10 cellular contexts compared by ENCODE assay signal in genomic region chr14:94175403-94176146, GRCh38. TPM values are rescaled to one million over a fixed set of nuclear protein-coding genes. Genes with fewer than 3 reads are reported as not detected.
A peak's percentile ranks its signal among the peaks of the same experiment; 100 is the strongest.
DNase-seq lines count a peak whose midpoint lies in the region; ATAC-seq, FAIRE-seq and TF ChIP-seq lines count a peak whose summit lies in the region.
"Had no signal": no experiment of that assay in that cellular context is flagged by ENCODE, and none has a peak within 500 bp of the region (broad histone marks: within the 10 kb centered on the region; RNA-seq: fewer than 3 reads in every experiment).

No MANE protein-coding gene starts in this region.

- H3K27me3 Mint-ChIP-seq in activated naive CD4-positive, alpha-beta T cell treated with anti-CD3 and anti-CD28 coated beads, Interleukin-2, amount 10 ng/mL, durations not matched to agents 7 days and 5 days: peaks cover 38% of the 10 kb centered on the region
- peaks cover 42% of the 10 kb centered on the region for H3K27me3 Mint-ChIP-seq in activated naive CD8-positive, alpha-beta T cell treated with anti-CD3 and anti-CD28 coated beads, Interleukin-2, amount 50 U/mL, for 24 hours

- peak overlapping the region; percentile 6 for H3K27ac Mint-ChIP-seq in activated naive CD4-positive, alpha-beta T cell treated with anti-CD3 and anti-CD28 coated beads, Interleukin-2, amount 10 ng/mL, durations not matched to agents 7 days and 5 days
- peak overlapping the region; percentile 19 for H3K27ac Mint-ChIP-seq in activated naive CD8-positive, alpha-beta T cell treated with anti-CD3 and anti-CD28 coated beads, Interleukin-2, amount 50 U/mL, for 24 hours

- TF ChIP-seq POLR2A in HepG2 (IDR thresholded peaks at IDR 0.05; ENCODE audit: insufficient read depth in 1 of 2, low read depth in 2 of 2, low read length in 2 of 2) (no peak), upper lobe of left lung (IDR thresholded peaks at IDR 0.05) (no peak)

- CTCF ChIA-PET in activated naive CD4-positive, alpha-beta T cell treated with anti-CD3 and anti-CD28 coated beads, Interleukin-2, amount 10 ng/mL, durations not matched to agents 7 days and 5 days (lab: Charles Lee): interaction anchor here (0.6 to 2.1 kb wide), 6 partner anchors 14 to 519 kb away, joined by 3 to 12 read pairs (median 6); partner anchors contain the start of gene IFI27L2
- CTCF ChIA-PET in HepG2 (lab: Yijun Ruan, JAX; ENCODE audit: low intra/inter-chr PET ratio, low total read pairs): no interaction called here

- in situ Hi-C loops in HepG2 (cut with HindIII; ENCODE audit: extremely low pct_ligation_motif_present, low pct_unique_long_range_greater_than_20kb): no loop called here

- H3K27me3 ChIP-seq in HepG2 (ENCODE audit: control insufficient read depth in 1 of 2, insufficient read depth in 2 of 2, low read length in 2 of 2) (peaks cover 0 to 7% of the 10 kb centered on the region in 2 experiments; a peak in 3 of 5 replicates), upper lobe of left lung (peaks cover 0 to 14% (median 9%) of the 10 kb centered on the region in 4 donors)

- intact Hi-C loops in HepG2 (cut with micrococcal nuclease; ENCODE audit: unreplicated experiment): no loop called here

- H3K36me3 ChIP-seq in HepG2 (replicated peaks in 1 of 2; ENCODE audit: control insufficient read depth in 1 of 2, insufficient read depth in 2 of 2, low read length in 2 of 2): no peaks in the 10 kb centered on the region
- no peaks in the 10 kb centered on the region for H3K36me3 ChIP-seq in upper lobe of left lung

- peak; percentile 48 for FAIRE-seq in HepG2 (lab: Jason Lieb, UNC)
- FAIRE-seq: H54 had no signal

- peak overlapping the region; percentile 80 to 86 (median 84) for H3K4me3 ChIP-seq in HepG2 (replicated peaks in 1 of 3; ENCODE audit: insufficient read depth in 1 of 3, low read depth in 2 of 3, low read length in 3 of 3)
- peak overlapping the region; percentile 28 to 86 (median 73) for H3K4me3 ChIP-seq in upper lobe of left lung

- H4K20me1 ChIP-seq in HepG2 (ENCODE audit: insufficient read depth, low read length): no peaks in the 10 kb centered on the region

- H3K79me2 ChIP-seq in HepG2 (ENCODE audit: insufficient read depth, low read length): peaks cover 11% of the 10 kb centered on the region

- H3K4me1 ChIP-seq in HepG2 (ENCODE audit: insufficient read depth, low read length) (peaks cover 60% of the 10 kb centered on the region), upper lobe of left lung (peaks cover 15 to 31% (median 20%) of the 10 kb centered on the region in 4 donors)

- ATAC-seq in activated naive CD8-positive, alpha-beta T cell treated with anti-CD3 and anti-CD28 coated beads, Interleukin-2, amount 50 U/mL, for 24 hours: no peak
- ATAC-seq in HepG2 (peak; percentile 12), upper lobe of left lung (ENCODE audit: low FRiP score in 2 of 2) (no peak), GM21576 (IDR thresholded peaks at IDR 0.05; ENCODE audit: unreplicated experiment) (no peak), GM21367 (IDR thresholded peaks at IDR 0.05; ENCODE audit: unreplicated experiment) (no peak), HG03354 (IDR thresholded peaks at IDR 0.05; ENCODE audit: poor library complexity, severe bottlenecking, unreplicated experiment) (no peak)

- TF ChIP-seq CTCF in HepG2 (CRISPR knock-in tag; IDR thresholded peaks at IDR 0.05) (no peak), upper lobe of left lung (IDR thresholded peaks at IDR 0.05) (no peak)

- WGBS in HepG2 (ENCODE audit: low lambda C conversion rate): 8% methylated on average over 17 of the region's 18 CpGs
- 9 to 12% methylated on average over 17 to 18 of the region's 18 CpGs for WGBS in upper lobe of left lung, 2 donors

- no peaks in the 10 kb centered on the region for H3K9me3 ChIP-seq in HepG2 (ENCODE audit: low read length)
- no peaks in the 10 kb centered on the region for H3K9me3 ChIP-seq in upper lobe of left lung

- H3K4me1 Mint-ChIP-seq in activated naive CD4-positive, alpha-beta T cell treated with anti-CD3 and anti-CD28 coated beads, Interleukin-2, amount 10 ng/mL, durations not matched to agents 7 days and 5 days: peaks cover 29% of the 10 kb centered on the region
- peaks cover 33% of the 10 kb centered on the region for H3K4me1 Mint-ChIP-seq in activated naive CD8-positive, alpha-beta T cell treated with anti-CD3 and anti-CD28 coated beads, Interleukin-2, amount 50 U/mL, for 24 hours

- no peaks in the 10 kb centered on the region for H3K36me3 Mint-ChIP-seq in activated naive CD4-positive, alpha-beta T cell treated with anti-CD3 and anti-CD28 coated beads, Interleukin-2, amount 10 ng/mL, durations not matched to agents 7 days and 5 days
- H3K36me3 Mint-ChIP-seq in activated naive CD8-positive, alpha-beta T cell treated with anti-CD3 and anti-CD28 coated beads, Interleukin-2, amount 50 U/mL, for 24 hours (ENCODE audit: low read depth): no peaks in the 10 kb centered on the region

- H3K9ac ChIP-seq in HepG2 (ENCODE audit: insufficient read depth, low read depth, low read length): peak overlapping the region; percentile 61; the same call in 1 of the 2 replicates

- H3K27ac ChIP-seq in HepG2 (ENCODE audit: extremely low read length, insufficient read depth, low read length) (no peak overlapping the region), upper lobe of left lung (peak overlapping the region in 3 of 4 donors; percentile 42 to 86 (median 61))

- no peaks in the 10 kb centered on the region for H3K9me3 Mint-ChIP-seq in activated naive CD4-positive, alpha-beta T cell treated with anti-CD3 and anti-CD28 coated beads, Interleukin-2, amount 10 ng/mL, durations not matched to agents 7 days and 5 days
- H3K9me3 Mint-ChIP-seq in activated naive CD8-positive, alpha-beta T cell treated with anti-CD3 and anti-CD28 coated beads, Interleukin-2, amount 50 U/mL, for 24 hours: no peaks in the 10 kb centered on the region

- DNase-seq in activated naive CD4-positive, alpha-beta T cell treated with anti-CD3 and anti-CD28 coated beads, Interleukin-2, amount 10 ng/mL, durations not matched to agents 7 days and 5 days: no peak
- DNase-seq in activated naive CD4-positive, alpha-beta T cell treated with anti-CD3 and anti-CD28 coated beads, Interleukin-2, amount 50 U/mL, for 16 hours: no peak
- DNase-seq in activated naive CD8-positive, alpha-beta T cell treated with anti-CD3 and anti-CD28 coated beads, Interleukin-2, amount 50 U/mL, for 24 hours: no peak
- no peak for DNase-seq in HepG2 (ENCODE audit: low spot score)
- DNase-seq in upper lobe of left lung: no peak
- DNase-seq: NCI-H1436 treated with DMSO at 0.1 percent for 48 hours had no signal

- TF ChIP-seq EP300 in HepG2 (IDR thresholded peaks at IDR 0.05; ENCODE audit: low read depth in 2 of 2, low read length in 2 of 2): no peak
- no peak for TF ChIP-seq EP300 in HepG2 (CRISPR knock-in tag; IDR thresholded peaks at IDR 0.05; ENCODE audit: borderline replicate concordance)
- no peak for TF ChIP-seq EP300 in upper lobe of left lung (IDR thresholded peaks at IDR 0.05)

- TF ChIP-seq RAD21 in HepG2 (CRISPR knock-in tag; IDR thresholded peaks at IDR 0.05): no peak

- BruUV-seq in HepG2 (replicated peaks; lab: Mats Ljungman, UMichigan): no TSS peak

- H3K4me3 Mint-ChIP-seq in activated naive CD4-positive, alpha-beta T cell treated with anti-CD3 and anti-CD28 coated beads, Interleukin-2, amount 10 ng/mL, durations not matched to agents 7 days and 5 days: peak overlapping the region; percentile 68
- H3K4me3 Mint-ChIP-seq in activated naive CD8-positive, alpha-beta T cell treated with anti-CD3 and anti-CD28 coated beads, Interleukin-2, amount 50 U/mL, for 24 hours: peak overlapping the region; percentile 68

- POLR2A ChIA-PET in HepG2 (lab: Yijun Ruan, JAX): interaction anchor here (0.6 to 3.8 kb wide), 6 partner anchors 94 to 216 kb away, joined by 3 to 37 read pairs (median 5); partner anchors contain the start of genes DDX24, IFI27L1, SERPINA10 and SERPINA6

- peak overlapping the region; percentile 35 for H2AFZ ChIP-seq in HepG2 (ENCODE audit: low read length)

- peak overlapping the region; percentile 78 for H3K4me2 ChIP-seq in HepG2 (ENCODE audit: low read depth, low read length)

RNA-seq across cellular contexts. Expression of gene PPP4R4, which starts 1.5 kb away (rescaled TPM):
- 19.8 and 21.2 TPM in 2 replicates for total RNA-seq in HepG2 (2016; rRNA removed; fragmentation: Illumina TruSeq; extraction: Trizol)
- 11.0 and 11.2 TPM in 2 replicates for total RNA-seq in HepG2 (2016; cell fraction: cytosol; rRNA removed; fragmentation: Illumina TruSeq; extraction: Trizol; ENCODE audit: low read depth)
- 18.6 and 21.8 TPM in 2 replicates for total RNA-seq in HepG2 (2016; cell fraction: insoluble cytoplasmic fraction; rRNA removed; fragmentation: Illumina TruSeq; extraction: Trizol)
- total RNA-seq in HepG2 (2016; cell fraction: membrane; rRNA removed; fragmentation: Illumina TruSeq; extraction: Trizol): 22.0 and 22.8 TPM in 2 replicates
- total RNA-seq in HepG2 (2016; cell fraction: nucleus; rRNA removed; fragmentation: Illumina TruSeq; extraction: Trizol): 30.3 and 33.4 TPM in 2 replicates
- polyA plus RNA-seq in HepG2 (2011; rRNA removed): 6.9 and 9.5 TPM in 2 replicates
- 3.2 and 4.3 TPM in 2 replicates for polyA plus RNA-seq in HepG2 (2011; cell fraction: cytosol; rRNA removed)
- polyA plus RNA-seq in HepG2 (2011; cell fraction: nucleus; rRNA removed): 5.9 and 7.3 TPM in 2 replicates
- 6.4 and 9.4 TPM in 2 replicates for polyA plus RNA-seq in HepG2 (2012)
- 9.3 and 13.3 TPM in 2 replicates for polyA plus RNA-seq in HepG2 (2016; cell fraction: cytosol; fragmentation: Illumina TruSeq; extraction: Trizol; ENCODE audit: low read depth)
- 20.1 and 21.1 TPM in 2 replicates for polyA plus RNA-seq in HepG2 (2016; cell fraction: insoluble cytoplasmic fraction; fragmentation: Illumina TruSeq; extraction: Trizol; ENCODE audit: low read depth)
- polyA plus RNA-seq in HepG2 (2016; cell fraction: membrane; fragmentation: Illumina TruSeq; extraction: Trizol; ENCODE audit: low read depth): 13.0 and 13.8 TPM in 2 replicates
- 21.4 and 24.0 TPM in 2 replicates for polyA plus RNA-seq in HepG2 (2016; cell fraction: nucleus; fragmentation: Illumina TruSeq; extraction: Trizol; ENCODE audit: insufficient read depth, low read depth)
- polyA minus RNA-seq in HepG2 (2011; rRNA and poly(A)+ RNA removed; ENCODE audit: low replicate concordance): 22.1 TPM in 1 of 2 replicates, not detected in the other
- 3.2 and 7.4 TPM in 2 replicates for polyA minus RNA-seq in HepG2 (2011; cell fraction: cytosol; rRNA and poly(A)+ RNA removed)
- polyA minus RNA-seq in HepG2 (2011; cell fraction: nucleus; rRNA and poly(A)+ RNA removed): 49.6 and 60.8 TPM in 2 replicates
- 10 to 100 TPM in 2 of 6 donors, 1 to 10 TPM in 4; 3.0 to 18.4 (median 6.3) TPM for total RNA-seq in upper lobe of left lung

RNA-seq across cellular contexts. Expression of gene IFI27L2, which starts 46.2 kb away (rescaled TPM):
- total RNA-seq in HepG2 (2016; rRNA removed; fragmentation: Illumina TruSeq; extraction: Trizol): 4.3 and 6.0 TPM in 2 replicates
- total RNA-seq in HepG2 (2016; cell fraction: cytosol; rRNA removed; fragmentation: Illumina TruSeq; extraction: Trizol; ENCODE audit: low read depth): 2.5 and 3.2 TPM in 2 replicates
- total RNA-seq in HepG2 (2016; cell fraction: insoluble cytoplasmic fraction; rRNA removed; fragmentation: Illumina TruSeq; extraction: Trizol): 5.0 and 5.5 TPM in 2 replicates
- 3.6 and 3.7 TPM in 2 replicates for total RNA-seq in HepG2 (2016; cell fraction: membrane; rRNA removed; fragmentation: Illumina TruSeq; extraction: Trizol)
- 1.6 and 1.9 TPM in 2 replicates for total RNA-seq in HepG2 (2016; cell fraction: nucleus; rRNA removed; fragmentation: Illumina TruSeq; extraction: Trizol)
- polyA plus RNA-seq in HepG2 (2011; rRNA removed): 4.8 and 6.9 TPM in 2 replicates
- 9.7 and 10.5 TPM in 2 replicates for polyA plus RNA-seq in HepG2 (2011; cell fraction: cytosol; rRNA removed)
- polyA plus RNA-seq in HepG2 (2011; cell fraction: nucleus; rRNA removed): 3.1 and 4.9 TPM in 2 replicates
- 2.3 and 4.8 TPM in 2 replicates for polyA plus RNA-seq in HepG2 (2012)
- polyA plus RNA-seq in HepG2 (2016; cell fraction: cytosol; fragmentation: Illumina TruSeq; extraction: Trizol; ENCODE audit: low read depth): 3.7 and 4.6 TPM in 2 replicates
- 6.3 and 6.5 TPM in 2 replicates for polyA plus RNA-seq in HepG2 (2016; cell fraction: insoluble cytoplasmic fraction; fragmentation: Illumina TruSeq; extraction: Trizol; ENCODE audit: low read depth)
- 2.3 and 3.4 TPM in 2 replicates for polyA plus RNA-seq in HepG2 (2016; cell fraction: membrane; fragmentation: Illumina TruSeq; extraction: Trizol; ENCODE audit: low read depth)
- polyA plus RNA-seq in HepG2 (2016; cell fraction: nucleus; fragmentation: Illumina TruSeq; extraction: Trizol; ENCODE audit: insufficient read depth, low read depth): 2.8 and 4.6 TPM in 2 replicates
- 1.5 and 6.0 TPM in 2 replicates for polyA minus RNA-seq in HepG2 (2011; rRNA and poly(A)+ RNA removed; ENCODE audit: low replicate concordance)
- polyA minus RNA-seq in HepG2 (2011; cell fraction: cytosol; rRNA and poly(A)+ RNA removed): not detected in 2 replicates
- polyA minus RNA-seq in HepG2 (2011; cell fraction: nucleus; rRNA and poly(A)+ RNA removed): 1.1 TPM in 1 of 2 replicates, not detected in the other
- 100 to 1,000 TPM in 2 of 6 donors, 10 to 100 TPM in 4; 45.2 to 118 (median 70.8) TPM for total RNA-seq in upper lobe of left lung

Comparison
In these comparisons a context has a peak if more than half of its experiments do, and no peak if none do; other contexts are left out.
1. RNA of gene IFI27L2, which starts 46.2 kb away (total RNA-seq): 45.2 to 118 TPM in upper lobe of left lung; 1.6 to 6.0 TPM in HepG2; every median in the first group is over 4 times any median in the second.